ENCODE assay signal across 8 cellular contexts in the genomic region with DNA sequence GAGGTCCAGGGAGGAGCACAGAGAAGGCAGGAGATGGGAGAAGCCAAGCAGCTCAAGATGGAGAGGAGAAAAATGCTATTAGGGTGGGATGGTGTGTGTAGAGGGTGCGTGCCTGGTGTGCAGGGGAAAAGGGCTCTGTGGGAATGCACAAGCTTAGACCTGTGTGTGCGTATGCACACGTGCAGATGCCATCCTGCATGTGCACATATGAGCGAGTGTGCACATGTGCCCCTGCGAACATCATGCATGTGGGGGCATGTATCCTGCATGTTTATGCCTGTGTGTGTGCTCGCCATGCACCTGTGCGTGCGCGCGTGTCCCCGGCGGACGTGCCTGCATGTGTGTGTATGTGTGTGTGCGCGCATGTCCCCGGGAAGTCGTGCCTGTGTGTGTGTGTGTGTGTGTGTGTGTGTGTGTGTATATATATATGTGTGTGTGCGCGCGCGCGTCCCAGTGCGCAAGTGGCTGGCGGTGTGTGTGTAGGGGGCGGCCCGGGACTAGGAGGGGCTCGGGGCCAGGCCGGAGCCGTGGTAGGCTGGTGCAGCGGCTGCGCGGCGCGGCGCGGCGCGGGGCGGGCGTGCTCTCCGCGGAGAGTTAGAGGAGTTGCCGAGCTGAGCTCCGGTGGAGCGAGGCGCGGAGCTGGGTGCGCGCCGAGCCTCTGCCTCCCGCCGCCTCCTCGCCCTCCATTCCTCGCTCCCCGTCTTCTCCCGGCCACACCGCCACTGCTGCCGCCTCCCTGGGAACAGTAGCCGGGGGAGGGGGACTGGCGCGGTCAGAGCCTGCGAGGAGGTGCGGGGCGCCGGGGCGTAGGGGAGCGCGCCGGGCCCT. TPM values are rescaled to one million over a fixed set of nuclear protein-coding genes. Genes with fewer than 3 reads are reported as not detected.
A peak's percentile ranks its signal among the peaks of the same experiment; 100 is the strongest.
DNase-seq lines count a peak whose midpoint lies in the region; ATAC-seq and TF ChIP-seq lines count a peak whose summit lies in the region.

A gene (plus strand): TSS at position 601 of the 828 bp plus-strand sequence. CDS start 38,986 bp downstream, outside the sequence.

- POLR2A ChIA-PET in AG04450 (lab: Yijun Ruan, JAX) = no interaction called here
- POLR2A ChIA-PET in IMR-90 (lab: Charles Lee; ENCODE audit: unreplicated experiment) = no interaction called here

- no peak within 1 kb of the TSS for H4K5ac ChIP-seq in IMR-90 (ENCODE audit: low read depth, low read length)

- no peaks in the 10 kb centered on the region for H3K36me3 Mint-ChIP-seq in endothelial cell (ENCODE audit: low read depth, unreplicated experiment)

- no peak within 1 kb of the TSS for H3K9ac ChIP-seq in IMR-90 (ENCODE audit: low read depth, low read length)

- H3K9me3 ChIP-seq in AG04450 (ENCODE audit: control insufficient read depth, insufficient read depth, low read length) = no peaks in the 10 kb centered on the region; the same call in 1 of the 2 replicates
- H3K9me3 ChIP-seq in IMR-90 (ENCODE audit: control insufficient read depth, insufficient read depth, low read length) = no peaks in the 10 kb centered on the region
- no peaks in the 10 kb centered on the region for H3K9me3 ChIP-seq in muscle layer of duodenum (ENCODE audit: control insufficient read depth in 1 of 2, low read length in 2 of 2)

- H2BK20ac ChIP-seq in IMR-90 (ENCODE audit: low read depth, low read length) = no peak within 1 kb of the TSS

- 8% methylated on average over 41 of the region's 69 CpGs; no CpG with 5 or more reads in 1 of the 2 experiments for WGBS in IMR-90 (ENCODE audit: extremely low coverage in 2 of 2, insufficient read length in 1 of 2), 2 experiments

- TF ChIP-seq CTCF in AG04450 (IDR thresholded peaks at IDR 0.05; ENCODE audit: low read depth, low read length) (no peak), IMR-90 (conservative IDR thresholded peaks at IDR 0.05; ENCODE audit: low read depth, low read length) (no peak), endothelial cell (IDR thresholded peaks at IDR 0.05; ENCODE audit: unreplicated experiment) (no peak)

- no peak within 1 kb of the TSS for H2AK9ac ChIP-seq in IMR-90 (replicated peaks; ENCODE audit: low read depth, low read length, poor library complexity)

- DNase-seq in AG04450 (ENCODE audit: low read depth, low spot score) = no peak
- DNase-seq in IMR-90 = no peak
- no peak for DNase-seq in endothelial cell (ENCODE audit: low spot score)
- no peak for DNase-seq in globus pallidus (ENCODE audit: low spot score)
- DNase-seq in CD1c-positive myeloid dendritic cell (ENCODE audit: extremely low spot score) = no peak
- DNase-seq in mesenteric fat pad (ENCODE audit: low spot score) = no peak

- peaks cover 31% of the 10 kb centered on the region for H3K27me3 Mint-ChIP-seq in endothelial cell (ENCODE audit: unreplicated experiment)

- H3K4me2 ChIP-seq in IMR-90 (ENCODE audit: low read depth, low read length) = peak within 1 kb of the TSS; percentile 66; the same call in 1 of the 2 replicates

- H3K27me3 ChIP-seq in AG04450 (ENCODE audit: control insufficient read depth, insufficient read depth, low read length) (peaks cover 57% of the 10 kb centered on the region), IMR-90 (ENCODE audit: control insufficient read depth, insufficient read depth, low read length) (peaks cover 65% of the 10 kb centered on the region), muscle layer of duodenum (ENCODE audit: low read depth, low read length) (peaks cover 28% of the 10 kb centered on the region)

- CTCF ChIA-PET in AG04450 (lab: Charles Lee) (no interaction called here), IMR-90 (lab: Yijun Ruan, JAX) (no interaction called here)

- H4K8ac ChIP-seq in IMR-90 (ENCODE audit: low read depth in 2 of 2, low read length in 2 of 2) = no peak within 1 kb of the TSS

- H3K9me3 Mint-ChIP-seq in endothelial cell (ENCODE audit: unreplicated experiment) = no peaks in the 10 kb centered on the region

- H3K27ac Mint-ChIP-seq in endothelial cell (ENCODE audit: unreplicated experiment) = no peak within 1 kb of the TSS

- H3K4me3 Mint-ChIP-seq in endothelial cell (ENCODE audit: unreplicated experiment) = peak within 1 kb of the TSS; percentile 21

- peak within 1 kb of the TSS; percentile 84 for H2AFZ ChIP-seq in IMR-90 (replicated peaks; ENCODE audit: low read length, poor library complexity)

- H3K27ac ChIP-seq in AG04450 (ENCODE audit: low read depth, low read length) = no peak within 1 kb of the TSS
- no peak within 1 kb of the TSS for H3K27ac ChIP-seq in IMR-90 (ENCODE audit: insufficient read depth, low read length)
- no peak within 1 kb of the TSS for H3K27ac ChIP-seq in muscle layer of duodenum (ENCODE audit: low read length)

- TF ChIP-seq POLR2A in IMR-90 (IDR thresholded peaks at IDR 0.05; ENCODE audit: low read depth, low read length) = no peak

- H2AK5ac ChIP-seq in IMR-90 (ENCODE audit: low read depth, low read length) = no peak within 1 kb of the TSS

- intact Hi-C loops in IMR-90 (cut with micrococcal nuclease) = no loop called here

- H3K4me1 Mint-ChIP-seq in endothelial cell (ENCODE audit: unreplicated experiment) = peaks cover 4% of the 10 kb centered on the region

- no peak within 1 kb of the TSS for H3K23ac ChIP-seq in IMR-90 (ENCODE audit: low read depth, low read length)

- H4K20me1 ChIP-seq in IMR-90 (ENCODE audit: insufficient read depth, low read length) = no peaks in the 10 kb centered on the region

- H3K4me1 ChIP-seq in IMR-90 (ENCODE audit: control insufficient read depth, insufficient read depth, low read length) (peaks cover 4% of the 10 kb centered on the region; the same call in 1 of the 2 replicates), muscle layer of duodenum (ENCODE audit: control insufficient read depth in 1 of 2, insufficient read depth in 2 of 2, low read length in 2 of 2) (peaks cover 3 to 38% of the 10 kb centered on the region in 2 donors)

- peak; percentile 52 for ATAC-seq in IMR-90 (ENCODE audit: low read depth)
- no peak for ATAC-seq in GM18498 (IDR thresholded peaks at IDR 0.05; ENCODE audit: unreplicated experiment)

- H2BK15ac ChIP-seq in IMR-90 (ENCODE audit: low read depth, low read length) = no peak within 1 kb of the TSS

- peak within 1 kb of the TSS; percentile 20; the same call in 1 of the 2 replicates for H3K4me3 ChIP-seq in AG04450 (ENCODE audit: low read depth, low read length)
- peak within 1 kb of the TSS; percentile 34 for H3K4me3 ChIP-seq in IMR-90 (ENCODE audit: insufficient read depth, low read depth, low read length)
- peak within 1 kb of the TSS; percentile 37 to 67 for H3K4me3 ChIP-seq in muscle layer of duodenum (ENCODE audit: low read depth in 1 of 2, low read length in 2 of 2)

- no TSS peak for BruUV-seq in IMR-90 (replicated peaks; lab: Mats Ljungman, UMichigan)

- no peak for TF ChIP-seq RAD21 in IMR-90 (IDR thresholded peaks at IDR 0.05; ENCODE audit: low read length)

- H3K36me3 ChIP-seq in IMR-90 (ENCODE audit: control insufficient read depth, insufficient read depth, low read length) (no peaks in the 10 kb centered on the region), muscle layer of duodenum (ENCODE audit: control insufficient read depth in 1 of 2, insufficient read depth in 2 of 2, low read length in 2 of 2) (no peaks in the 10 kb centered on the region)

- H3K4ac ChIP-seq in IMR-90 (ENCODE audit: low read depth, low read length) = no peak within 1 kb of the TSS

- no peak within 1 kb of the TSS for H3K18ac ChIP-seq in IMR-90 (ENCODE audit: low read depth, low read length)

- H3K56ac ChIP-seq in IMR-90 (ENCODE audit: extremely low read depth, insufficient read depth, low read length) = no peak within 1 kb of the TSS

- H4K91ac ChIP-seq in IMR-90 (ENCODE audit: insufficient read depth, low read depth, low read length) = no peak within 1 kb of the TSS

- H2BK5ac ChIP-seq in IMR-90 (ENCODE audit: low read depth, low read length, poor library complexity, severe bottlenecking) = no peak within 1 kb of the TSS

- no peaks in the 10 kb centered on the region for H3K9me1 ChIP-seq in IMR-90 (ENCODE audit: insufficient read depth, low read length)

- dilution Hi-C loops in IMR-90 (cut with HindIII; ENCODE audit: low sequenced_read_pairs, unreplicated experiment) = no loop called here

- no peak within 1 kb of the TSS for H2BK120ac ChIP-seq in IMR-90 (ENCODE audit: low read depth, low read length)

- H3K14ac ChIP-seq in IMR-90 (replicated peaks; ENCODE audit: low read depth, low read length) = no peak within 1 kb of the TSS

- no peaks in the 10 kb centered on the region for H3K79me1 ChIP-seq in IMR-90 (ENCODE audit: low read depth in 1 of 2, low read length in 2 of 2)

- in situ Hi-C loops in IMR-90 (cut with MboI; ENCODE audit: low sequenced_read_pairs) = no loop called here

TF ChIP-seq in IMR-90, 13 proteins besides CTCF, POLR2A, EP300 and RAD21 (continues in another document):
- TF ChIP-seq NFE2L2 (IDR thresholded peaks at IDR 0.05; ENCODE audit: low read depth, low read length) (no peak), CHD1 (IDR thresholded peaks at IDR 0.05; ENCODE audit: low read depth, low read length) (no peak), FOS (IDR thresholded peaks at IDR 0.05; ENCODE audit: low read depth, low read length) (no peak), BHLHE40 (IDR thresholded peaks at IDR 0.05; ENCODE audit: low read depth, low read length) (no peak), CEBPB (IDR thresholded peaks at IDR 0.05; ENCODE audit: low read depth, low read length) (no peak), RCOR1 (IDR thresholded peaks at IDR 0.05; ENCODE audit: insufficient replicate concordance, low read length) (no peak), RFX5 (IDR thresholded peaks at IDR 0.05; ENCODE audit: low read depth, low read length) (no peak), MAZ (IDR thresholded peaks at IDR 0.05; ENCODE audit: borderline replicate concordance, low read depth, low read length) (no peak), MXI1 (IDR thresholded peaks at IDR 0.05; ENCODE audit: borderline replicate concordance, low read depth, low read length) (no peak)
- TF ChIP-seq, protein P1, sequence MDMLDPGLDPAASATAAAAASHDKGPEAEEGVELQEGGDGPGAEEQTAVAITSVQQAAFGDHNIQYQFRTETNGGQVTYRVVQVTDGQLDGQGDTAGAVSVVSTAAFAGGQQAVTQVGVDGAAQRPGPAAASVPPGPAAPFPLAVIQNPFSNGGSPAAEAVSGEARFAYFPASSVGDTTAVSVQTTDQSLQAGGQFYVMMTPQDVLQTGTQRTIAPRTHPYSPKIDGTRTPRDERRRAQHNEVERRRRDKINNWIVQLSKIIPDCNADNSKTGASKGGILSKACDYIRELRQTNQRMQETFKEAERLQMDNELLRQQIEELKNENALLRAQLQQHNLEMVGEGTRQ (IDR thresholded peaks at IDR 0.05; ENCODE audit: low read depth, low read length) = no peak

RNA-seq across cellular contexts. Expression of the gene that starts here (rescaled TPM):
- polyA plus RNA-seq in AG04450 (2011; rRNA removed) (0.02 TPM in 2 replicates), IMR-90 (2012; rRNA removed) (0.10 and 0.13 TPM in 2 replicates)
- polyA minus RNA-seq in AG04450 (2011; rRNA and poly(A)+ RNA removed) = 0.09 and 0.14 TPM in 2 replicates
- total RNA-seq in IMR-90 (2012; rRNA removed) (under 0.01 and 0.28 TPM in 2 replicates), endothelial cell (ENCODE audit: unreplicated experiment) (0.56 TPM), mesenteric fat pad (2.5 TPM)
- polyA plus RNA-seq in IMR-90 (2012; cell fraction: cytosol; rRNA removed) = 0.14 and 0.32 TPM in 2 replicates
- polyA plus RNA-seq in IMR-90 (2012; cell fraction: nucleus; rRNA removed; ENCODE audit: low replicate concordance) = 0.13 and 0.17 TPM in 2 replicates

Comparison
In these comparisons a context has a peak if more than half of its experiments do, and no peak if none do; other contexts are left out.
1. Peak in ATAC-seq, H3K4me3 ChIP-seq and H3K4me2 ChIP-seq in IMR-90; RNA of the gene not detected or under 1 TPM.